9 cellular contexts compared by ENCODE assay signal in the genomic region with DNA sequence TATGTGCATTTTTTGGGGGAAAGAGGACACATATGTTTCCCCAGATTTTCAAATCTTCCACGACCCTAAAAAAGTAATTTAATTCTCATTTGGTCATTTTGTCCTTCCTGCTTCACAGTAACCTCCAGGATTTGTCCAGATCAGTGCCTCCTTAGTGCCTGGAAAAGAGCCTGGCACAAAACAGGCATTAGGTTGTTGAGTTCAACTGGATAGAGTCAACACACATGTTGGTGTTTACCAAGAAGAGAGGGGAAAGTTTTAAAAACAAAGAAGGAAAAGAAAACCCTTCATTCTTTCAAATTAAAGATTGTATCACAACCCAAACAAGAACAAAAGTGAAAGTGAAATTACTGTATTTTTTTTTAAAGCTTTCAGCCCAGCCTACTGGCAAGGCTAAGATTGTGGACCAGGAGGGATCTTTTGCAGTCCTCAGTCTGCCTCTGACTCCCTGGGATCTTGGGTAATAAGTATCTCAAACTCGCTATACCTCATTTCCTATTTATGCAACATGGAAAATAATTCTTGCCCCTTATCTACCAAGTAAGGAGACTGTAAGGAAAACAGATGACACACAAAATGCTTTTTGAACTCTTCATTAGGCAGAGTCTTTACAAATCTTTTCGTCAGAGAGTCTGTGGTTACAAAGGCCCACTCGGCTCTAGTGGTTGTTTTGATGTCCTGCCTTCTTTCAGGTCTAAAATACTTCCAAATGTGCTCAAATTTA. TPM values are rescaled to one million over a fixed set of nuclear protein-coding genes. Genes with fewer than 3 reads are reported as not detected.
DNase-seq lines count a peak whose midpoint lies in the region; ATAC-seq, FAIRE-seq and TF ChIP-seq lines count a peak whose summit lies in the region.
"Had no signal": no experiment of that assay in that cellular context is flagged by ENCODE, and none has a peak within 500 bp of the region (broad histone marks: within the 10 kb centered on the region; RNA-seq: fewer than 3 reads in every experiment).

No MANE protein-coding gene starts in this region.

- TF ChIP-seq RAD21 in A549 (conservative IDR thresholded peaks at IDR 0.05 in 1 of 2, IDR thresholded peaks at IDR 0.05 in 1 of 2) = no peak

- TF ChIP-seq CTCF in A549 (IDR thresholded peaks at IDR 0.05) = no peak
- no peak for TF ChIP-seq CTCF in HL-60 (IDR thresholded peaks at IDR 0.05; ENCODE audit: insufficient read depth, low read length)
- TF ChIP-seq CTCF in lower lobe of right lung (IDR thresholded peaks at IDR 0.05) = no peak

- DNase-seq in A549 (ENCODE audit: low read depth in 1 of 2, low spot score in 1 of 2) = peak in 1 of 2 experiments; percentile 28
- peak in 1 of 2 experiments; percentile 48 for DNase-seq in HL-60 (ENCODE audit: low read depth in 1 of 2, low spot score in 1 of 2)
- DNase-seq in activated naive CD4-positive, alpha-beta T cell treated with anti-CD3 and anti-CD28 coated beads, Interleukin-2, amount 50 U/mL, for 16 hours = peak; percentile 12
- DNase-seq in lower lobe of right lung = no peak
- no peak for DNase-seq in posterior vena cava (ENCODE audit: low spot score)
- DNase-seq in COLO668 (lab: John Stamatoyannopoulos, UW; ENCODE audit: unreplicated experiment) = no peak
- no peak for DNase-seq in NCI-H1930 (lab: John Stamatoyannopoulos, UW)
- DNase-seq: heart right ventricle had no signal

- no peak overlapping the region for H3K4me3 ChIP-seq in A549
- H3K4me3 ChIP-seq in HL-60 (replicated peaks; ENCODE audit: insufficient read depth, low read length) = no peak overlapping the region
- peak overlapping the region; percentile 15 for H3K4me3 ChIP-seq in lower lobe of right lung

- H3K27ac ChIP-seq in A549 (peak overlapping the region; percentile 56 to 73), HL-60 (replicated peaks) (peak overlapping the region; percentile 83), lower lobe of right lung (peak overlapping the region; percentile 54)

- WGBS in A549 (ENCODE audit: missing lambda C conversion rate) = 33% methylated on average over 4 of the region's 4 CpGs

- peaks cover 24% of the 10 kb centered on the region for H3K4me1 ChIP-seq in A549
- peaks cover 34% of the 10 kb centered on the region for H3K4me1 ChIP-seq in lower lobe of right lung

- POLR2A ChIA-PET in A549 (lab: Yijun Ruan, JAX) = no interaction called here

- intact Hi-C loops in lower lobe of right lung (cut with DNase I) = no loop called here
- intact Hi-C loops in posterior vena cava (cut with DNase I) = no loop called here

- H3K9me3 ChIP-seq in A549 (no peaks in the 10 kb centered on the region), lower lobe of right lung (no peaks in the 10 kb centered on the region)
- H3K9me3 ChIP-seq: heart right ventricle had no signal

- no peaks in the 10 kb centered on the region for H3K36me3 ChIP-seq in lower lobe of right lung
- H3K36me3 ChIP-seq: heart right ventricle had no signal

- FAIRE-seq in A549 (lab: Jason Lieb, UNC) = no peak

- TF ChIP-seq EP300 in A549 (IDR thresholded peaks at IDR 0.05) = no peak

- H3K27me3 ChIP-seq in HL-60 (ENCODE audit: insufficient read depth, poor library complexity, severe bottlenecking) = no peaks in the 10 kb centered on the region
- no peaks in the 10 kb centered on the region for H3K27me3 ChIP-seq in lower lobe of right lung (ENCODE audit: low read depth)
- H3K27me3 ChIP-seq: heart right ventricle had no signal

- no peak for TF ChIP-seq POLR2A in A549 (IDR thresholded peaks at IDR 0.05; ENCODE audit: low read length)

- CTCF ChIA-PET in A549 (lab: Yijun Ruan, JAX) = no interaction called here

- peak in 1 of 2 experiments; percentile 60; a peak in 3 of 6 replicates for ATAC-seq in A549
- ATAC-seq in GM18868 (IDR thresholded peaks at IDR 0.05; ENCODE audit: unreplicated experiment) = peak; percentile 57
- peak; percentile 55 to 72 for ATAC-seq in lower lobe of right lung

- H3K4me2 ChIP-seq in A549 = peak overlapping the region; percentile 64

TF ChIP-seq in A549, 52 proteins besides CTCF, POLR2A, EP300 and RAD21:
- TF ChIP-seq RFX5 (IDR thresholded peaks at IDR 0.05) = no peak
- no peak for TF ChIP-seq RNF2 (IDR thresholded peaks at IDR 0.05; ENCODE audit: borderline replicate concordance, low read depth)
- TF ChIP-seq, protein P1, sequence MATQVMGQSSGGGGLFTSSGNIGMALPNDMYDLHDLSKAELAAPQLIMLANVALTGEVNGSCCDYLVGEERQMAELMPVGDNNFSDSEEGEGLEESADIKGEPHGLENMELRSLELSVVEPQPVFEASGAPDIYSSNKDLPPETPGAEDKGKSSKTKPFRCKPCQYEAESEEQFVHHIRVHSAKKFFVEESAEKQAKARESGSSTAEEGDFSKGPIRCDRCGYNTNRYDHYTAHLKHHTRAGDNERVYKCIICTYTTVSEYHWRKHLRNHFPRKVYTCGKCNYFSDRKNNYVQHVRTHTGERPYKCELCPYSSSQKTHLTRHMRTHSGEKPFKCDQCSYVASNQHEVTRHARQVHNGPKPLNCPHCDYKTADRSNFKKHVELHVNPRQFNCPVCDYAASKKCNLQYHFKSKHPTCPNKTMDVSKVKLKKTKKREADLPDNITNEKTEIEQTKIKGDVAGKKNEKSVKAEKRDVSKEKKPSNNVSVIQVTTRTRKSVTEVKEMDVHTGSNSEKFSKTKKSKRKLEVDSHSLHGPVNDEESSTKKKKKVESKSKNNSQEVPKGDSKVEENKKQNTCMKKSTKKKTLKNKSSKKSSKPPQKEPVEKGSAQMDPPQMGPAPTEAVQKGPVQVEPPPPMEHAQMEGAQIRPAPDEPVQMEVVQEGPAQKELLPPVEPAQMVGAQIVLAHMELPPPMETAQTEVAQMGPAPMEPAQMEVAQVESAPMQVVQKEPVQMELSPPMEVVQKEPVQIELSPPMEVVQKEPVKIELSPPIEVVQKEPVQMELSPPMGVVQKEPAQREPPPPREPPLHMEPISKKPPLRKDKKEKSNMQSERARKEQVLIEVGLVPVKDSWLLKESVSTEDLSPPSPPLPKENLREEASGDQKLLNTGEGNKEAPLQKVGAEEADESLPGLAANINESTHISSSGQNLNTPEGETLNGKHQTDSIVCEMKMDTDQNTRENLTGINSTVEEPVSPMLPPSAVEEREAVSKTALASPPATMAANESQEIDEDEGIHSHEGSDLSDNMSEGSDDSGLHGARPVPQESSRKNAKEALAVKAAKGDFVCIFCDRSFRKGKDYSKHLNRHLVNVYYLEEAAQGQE (IDR thresholded peaks at IDR 0.05) = no peak
- TF ChIP-seq TP53 (CRISPR knock-in tag; IDR thresholded peaks at IDR 0.05) = no peak
- no peak for TF ChIP-seq CHD2 (IDR thresholded peaks at IDR 0.05; ENCODE audit: low read length, partially characterized antibody)
- TF ChIP-seq, protein P2, sequence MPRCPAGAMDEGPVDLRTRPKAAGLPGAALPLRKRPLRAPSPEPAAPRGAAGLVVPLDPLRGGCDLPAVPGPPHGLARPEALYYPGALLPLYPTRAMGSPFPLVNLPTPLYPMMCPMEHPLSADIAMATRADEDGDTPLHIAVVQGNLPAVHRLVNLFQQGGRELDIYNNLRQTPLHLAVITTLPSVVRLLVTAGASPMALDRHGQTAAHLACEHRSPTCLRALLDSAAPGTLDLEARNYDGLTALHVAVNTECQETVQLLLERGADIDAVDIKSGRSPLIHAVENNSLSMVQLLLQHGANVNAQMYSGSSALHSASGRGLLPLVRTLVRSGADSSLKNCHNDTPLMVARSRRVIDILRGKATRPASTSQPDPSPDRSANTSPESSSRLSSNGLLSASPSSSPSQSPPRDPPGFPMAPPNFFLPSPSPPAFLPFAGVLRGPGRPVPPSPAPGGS (IDR thresholded peaks at IDR 0.05) = no peak

RNA-seq across cellular contexts. Expression of gene ZNF281, which starts 57.8 kb away (rescaled TPM):
- polyA plus RNA-seq in A549 (2011; rRNA removed) (39.1 and 40.8 TPM in 2 replicates), A549 (2017; fragmentation: RNase III; extraction: RNeasy Plus Mini Kit Qiagen cat#74134 plus additional on column Dnase treatment) (30.8 to 33.7 TPM (median 31.5 TPM) in 3 replicates)
- polyA plus RNA-seq in A549 (2012; cell fraction: cytosol; rRNA removed) = 4.9 and 6.4 TPM in 2 replicates
- polyA plus RNA-seq in A549 (2012; cell fraction: nucleus; rRNA removed) = 6.6 and 7.5 TPM in 2 replicates
- polyA minus RNA-seq in A549 (2011; rRNA and poly(A)+ RNA removed) = 40.1 and 40.2 TPM in 2 replicates
- total RNA-seq in lower lobe of right lung (18.2 TPM), posterior vena cava (10 to 100 TPM in 1 of 2 donors, 1 to 10 TPM in 1; 8.9 to 12.0 TPM)
